In genomic region chr2:125746321-125746983, GRCh38 we compare ENCODE assay signal across 19 cellular contexts.
DNase-seq lines count a peak whose midpoint lies in the region; ATAC-seq, FAIRE-seq and TF ChIP-seq lines count a peak whose summit lies in the region.
"Had no signal": no experiment of that assay in that cellular context is flagged by ENCODE, and none has a peak within 500 bp of the region (broad histone marks: within the 10 kb centered on the region; RNA-seq: fewer than 3 reads in every experiment).

No MANE protein-coding gene starts in this region.

- no peak overlapping the region for H2AFZ ChIP-seq in HepG2 (ENCODE audit: low read length)

- H4K8ac ChIP-seq in mesendoderm (ENCODE audit: low read depth, low read length), result no peak overlapping the region

- H3K9me3 Mint-ChIP-seq in natural killer cell treated with Interleukin-12 subunit alpha and Interleukin-12 subunit beta and Interleukin-15 and Interleukin-18, amount 100 ng/mL, for 72 hours, result peaks cover 17% of the 10 kb centered on the region
- peaks cover 43% of the 10 kb centered on the region for H3K9me3 Mint-ChIP-seq in HFFc6

- H3K4me2 ChIP-seq in mesendoderm (ENCODE audit: low read length) (no peak overlapping the region), HepG2 (ENCODE audit: low read depth, low read length) (no peak overlapping the region)

- in situ Hi-C loops in HepG2 (cut with HindIII; ENCODE audit: extremely low pct_ligation_motif_present, low pct_unique_long_range_greater_than_20kb), result no loop called here

- no peaks in the 10 kb centered on the region for H3K9me3 ChIP-seq in NT2/D1 (ENCODE audit: insufficient read depth, low read length)
- H3K9me3 ChIP-seq in HepG2 (ENCODE audit: low read length), result peaks cover 9% of the 10 kb centered on the region; the same call in 1 of the 2 replicates

- no peak overlapping the region for H3K27ac Mint-ChIP-seq in natural killer cell treated with Interleukin-12 subunit alpha and Interleukin-12 subunit beta and Interleukin-15 and Interleukin-18, amount 100 ng/mL, for 72 hours
- H3K27ac Mint-ChIP-seq in HFFc6, result no peak overlapping the region
- H3K27ac Mint-ChIP-seq: B cell; CD4-positive, CD25-positive, alpha-beta regulatory T cell had no signal

- H3K56ac ChIP-seq in mesendoderm (ENCODE audit: low read length), result peak overlapping the region; percentile 42

- TF ChIP-seq POLR2A in HepG2 (IDR thresholded peaks at IDR 0.05; ENCODE audit: insufficient read depth in 1 of 2, low read depth in 2 of 2, low read length in 2 of 2), result no peak

- H3K4me3 ChIP-seq in NT2/D1 (ENCODE audit: insufficient read length, low read depth) (no peak overlapping the region), mesendoderm (ENCODE audit: low read length) (no peak overlapping the region), HepG2 (replicated peaks in 1 of 3; ENCODE audit: insufficient read depth in 1 of 3, low read depth in 2 of 3, low read length in 3 of 3) (no peak overlapping the region)
- H3K4me3 ChIP-seq: K562 had no signal

- no peak overlapping the region for H2BK120ac ChIP-seq in mesendoderm (ENCODE audit: low read depth, low read length)

- no peak overlapping the region for H3K23ac ChIP-seq in mesendoderm (ENCODE audit: low read length)

- CTCF ChIA-PET in HepG2 (lab: Yijun Ruan, JAX; ENCODE audit: low intra/inter-chr PET ratio, low total read pairs), result no interaction called here

- H3K27me3 Mint-ChIP-seq in natural killer cell treated with Interleukin-12 subunit alpha and Interleukin-12 subunit beta and Interleukin-15 and Interleukin-18, amount 100 ng/mL, for 72 hours, result no peaks in the 10 kb centered on the region
- H3K27me3 Mint-ChIP-seq in HFFc6 (ENCODE audit: insufficient read depth), result no peaks in the 10 kb centered on the region
- H3K27me3 Mint-ChIP-seq: B cell; CD4-positive, CD25-positive, alpha-beta regulatory T cell had no signal

- H3K4me1 Mint-ChIP-seq in natural killer cell treated with Interleukin-12 subunit alpha and Interleukin-12 subunit beta and Interleukin-15 and Interleukin-18, amount 100 ng/mL, for 72 hours (ENCODE audit: low read depth in 2 of 2), result no peaks in the 10 kb centered on the region
- no peaks in the 10 kb centered on the region for H3K4me1 Mint-ChIP-seq in HFFc6 (ENCODE audit: low read depth)
- H3K4me1 Mint-ChIP-seq: B cell; CD4-positive, CD25-positive, alpha-beta regulatory T cell had no signal

- H3K9ac ChIP-seq in NT2/D1 (ENCODE audit: insufficient read length, low read depth) (no peak overlapping the region), mesendoderm (ENCODE audit: low read length) (no peak overlapping the region), HepG2 (ENCODE audit: insufficient read depth, low read depth, low read length) (no peak overlapping the region)

- no peak overlapping the region for H2BK15ac ChIP-seq in mesendoderm (replicated peaks; ENCODE audit: low read depth)

- H4K20me1 ChIP-seq in HepG2 (ENCODE audit: insufficient read depth, low read length), result no peaks in the 10 kb centered on the region

- H3K27me3 ChIP-seq in NT2/D1 (ENCODE audit: insufficient read depth, insufficient read length), result no peaks in the 10 kb centered on the region
- no peaks in the 10 kb centered on the region for H3K27me3 ChIP-seq in mesendoderm (ENCODE audit: insufficient read depth, low read length, poor library complexity)
- no peaks in the 10 kb centered on the region for H3K27me3 ChIP-seq in HepG2 (ENCODE audit: control insufficient read depth in 1 of 2, insufficient read depth in 2 of 2, low read length in 2 of 2)

- TF ChIP-seq EP300 in HepG2 (IDR thresholded peaks at IDR 0.05; ENCODE audit: low read depth in 2 of 2, low read length in 2 of 2) (no peak), HepG2 (CRISPR knock-in tag; IDR thresholded peaks at IDR 0.05; ENCODE audit: borderline replicate concordance) (no peak)

- POLR2A ChIA-PET in HepG2 (lab: Yijun Ruan, JAX), result no interaction called here

- DNase-seq in COLO829 (ENCODE audit: low spot score) (peak; percentile 11), NT2/D1 (ENCODE audit: low read depth, low spot score) (peak; percentile 15), mesendoderm (no peak), renal cortical epithelial cell (ENCODE audit: low read depth) (peak; percentile 42), HepG2 (ENCODE audit: low spot score) (no peak), HFFc6 (no peak)
- no peak for DNase-seq in natural killer cell treated with Interleukin-12 subunit alpha and Interleukin-12 subunit beta and Interleukin-15 and Interleukin-18, amount 100 ng/mL, for 72 hours (ENCODE audit: low spot score)
- DNase-seq: CD4-positive, CD25-positive, alpha-beta regulatory T cell; COR-L47; DMS79; H7; NCI-H1092; NCI-H2107; OCI-M1; Right ventricle myocardium superior had no signal

- no peak overlapping the region for H3K4ac ChIP-seq in mesendoderm (ENCODE audit: low read depth, low read length)

- no peak for TF ChIP-seq CTCF in HepG2 (CRISPR knock-in tag; IDR thresholded peaks at IDR 0.05)
- TF ChIP-seq CTCF in HFFc6 (IDR thresholded peaks at IDR 0.05), result no peak

- TF ChIP-seq RAD21 in HepG2 (CRISPR knock-in tag; IDR thresholded peaks at IDR 0.05), result no peak

- ATAC-seq in natural killer cell treated with Interleukin-12 subunit alpha and Interleukin-12 subunit beta and Interleukin-15 and Interleukin-18, amount 100 ng/mL, for 72 hours, result no peak
- ATAC-seq in HepG2 (no peak), HG02884 (IDR thresholded peaks at IDR 0.05; ENCODE audit: unreplicated experiment) (no peak)
- ATAC-seq: K562 had no signal

- H3K36me3 ChIP-seq in NT2/D1 (ENCODE audit: insufficient read depth, insufficient read length, low read length) (no peaks in the 10 kb centered on the region), mesendoderm (ENCODE audit: control insufficient read depth, insufficient read depth, low read length) (no peaks in the 10 kb centered on the region), HepG2 (replicated peaks in 1 of 2; ENCODE audit: control insufficient read depth in 1 of 2, insufficient read depth in 2 of 2, low read length in 2 of 2) (no peaks in the 10 kb centered on the region)

- FAIRE-seq in HepG2 (lab: Jason Lieb, UNC), result no peak
- FAIRE-seq: A204.1, K562 had no signal

- H2BK5ac ChIP-seq in mesendoderm (ENCODE audit: low read length), result no peak overlapping the region

- no CpG with 5 or more reads among the region's 4 CpGs for WGBS in mesendoderm (ENCODE audit: extremely low coverage, insufficient coverage, low lambda C conversion rate)
- 23% methylated on average over 4 of the region's 4 CpGs for WGBS in HepG2 (ENCODE audit: low lambda C conversion rate)

- intact Hi-C loops in HepG2 (cut with micrococcal nuclease; ENCODE audit: unreplicated experiment), result loop anchor here (10.0 kb wide), 2 partner anchors 1228 to 1298 kb away; no protein-coding TSS in a partner anchor

- H3K27ac ChIP-seq in mesendoderm (ENCODE audit: low read depth, low read length) (no peak overlapping the region), HepG2 (ENCODE audit: extremely low read length, insufficient read depth, low read length) (no peak overlapping the region)

- BruUV-seq in HepG2 (replicated peaks; lab: Mats Ljungman, UMichigan), result no TSS peak

- H3K79me2 ChIP-seq in mesendoderm (ENCODE audit: control insufficient read depth, insufficient read depth, low read length) (no peaks in the 10 kb centered on the region), HepG2 (ENCODE audit: insufficient read depth, low read length) (no peaks in the 10 kb centered on the region)

- H3K18ac ChIP-seq in mesendoderm (ENCODE audit: low read length), result no peak overlapping the region

- no peak overlapping the region for H3K4me3 Mint-ChIP-seq in natural killer cell treated with Interleukin-12 subunit alpha and Interleukin-12 subunit beta and Interleukin-15 and Interleukin-18, amount 100 ng/mL, for 72 hours
- no peak overlapping the region for H3K4me3 Mint-ChIP-seq in HFFc6
- H3K4me3 Mint-ChIP-seq: B cell; CD4-positive, CD25-positive, alpha-beta regulatory T cell had no signal

- H2AK5ac ChIP-seq in mesendoderm (ENCODE audit: low read length), result no peak overlapping the region

- H3K4me1 ChIP-seq in NT2/D1 (ENCODE audit: insufficient read depth, insufficient read length), result peaks cover 5% of the 10 kb centered on the region
- H3K4me1 ChIP-seq in mesendoderm (ENCODE audit: control insufficient read depth, low read depth, low read length), result no peaks in the 10 kb centered on the region
- no peaks in the 10 kb centered on the region for H3K4me1 ChIP-seq in HepG2 (ENCODE audit: insufficient read depth, low read length)

- no peak overlapping the region for H4K5ac ChIP-seq in mesendoderm (ENCODE audit: low read length)

- no peaks in the 10 kb centered on the region for H3K79me1 ChIP-seq in mesendoderm (ENCODE audit: low read length)

- H3K36me3 Mint-ChIP-seq in natural killer cell treated with Interleukin-12 subunit alpha and Interleukin-12 subunit beta and Interleukin-15 and Interleukin-18, amount 100 ng/mL, for 72 hours, result no peaks in the 10 kb centered on the region
- H3K36me3 Mint-ChIP-seq in HFFc6 (ENCODE audit: low read depth), result no peaks in the 10 kb centered on the region
- H3K36me3 Mint-ChIP-seq: CD4-positive, CD25-positive, alpha-beta regulatory T cell had no signal

TF ChIP-seq in HepG2, 621 proteins besides CTCF, POLR2A, EP300 and RAD21 (continues in another document):
- no peak for TF ChIP-seq TRIM24 (CRISPR knock-in tag; IDR thresholded peaks at IDR 0.05)
- TF ChIP-seq E2F2 (CRISPR knock-in tag; IDR thresholded peaks at IDR 0.05; ENCODE audit: borderline replicate concordance), result no peak
- TF ChIP-seq, protein P1, sequence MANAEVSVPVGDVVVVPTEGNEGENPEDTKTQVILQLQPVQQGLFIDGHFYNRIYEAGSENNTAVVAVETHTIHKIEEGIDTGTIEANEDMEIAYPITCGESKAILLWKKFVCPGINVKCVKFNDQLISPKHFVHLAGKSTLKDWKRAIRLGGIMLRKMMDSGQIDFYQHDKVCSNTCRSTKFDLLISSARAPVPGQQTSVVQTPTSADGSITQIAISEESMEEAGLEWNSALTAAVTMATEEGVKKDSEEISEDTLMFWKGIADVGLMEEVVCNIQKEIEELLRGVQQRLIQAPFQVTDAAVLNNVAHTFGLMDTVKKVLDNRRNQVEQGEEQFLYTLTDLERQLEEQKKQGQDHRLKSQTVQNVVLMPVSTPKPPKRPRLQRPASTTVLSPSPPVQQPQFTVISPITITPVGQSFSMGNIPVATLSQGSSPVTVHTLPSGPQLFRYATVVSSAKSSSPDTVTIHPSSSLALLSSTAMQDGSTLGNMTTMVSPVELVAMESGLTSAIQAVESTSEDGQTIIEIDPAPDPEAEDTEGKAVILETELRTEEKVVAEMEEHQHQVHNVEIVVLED (CRISPR knock-in tag; IDR thresholded peaks at IDR 0.05; ENCODE audit: borderline replicate concordance), result no peak
- TF ChIP-seq HNRNPUL1 (IDR thresholded peaks at IDR 0.05; ENCODE audit: low read depth, low read length), result no peak
- TF ChIP-seq ZFY (CRISPR knock-in tag; IDR thresholded peaks at IDR 0.05), result no peak

Comparison
In these comparisons a context has a peak if more than half of its experiments do, and no peak if none do; other contexts are left out.
1. DNase-seq: peak in COLO829 (single experiment), NT2/D1 (single experiment) and renal cortical epithelial cell (single experiment); none in mesendoderm (single experiment), natural killer cell treated with Interleukin-12 subunit alpha and Interleukin-12 subunit beta and Interleukin-15 and Interleukin-18, amount 100 ng/mL, for 72 hours (single experiment), HepG2 (single experiment) and HFFc6 (single experiment).